In the genomic region with DNA sequence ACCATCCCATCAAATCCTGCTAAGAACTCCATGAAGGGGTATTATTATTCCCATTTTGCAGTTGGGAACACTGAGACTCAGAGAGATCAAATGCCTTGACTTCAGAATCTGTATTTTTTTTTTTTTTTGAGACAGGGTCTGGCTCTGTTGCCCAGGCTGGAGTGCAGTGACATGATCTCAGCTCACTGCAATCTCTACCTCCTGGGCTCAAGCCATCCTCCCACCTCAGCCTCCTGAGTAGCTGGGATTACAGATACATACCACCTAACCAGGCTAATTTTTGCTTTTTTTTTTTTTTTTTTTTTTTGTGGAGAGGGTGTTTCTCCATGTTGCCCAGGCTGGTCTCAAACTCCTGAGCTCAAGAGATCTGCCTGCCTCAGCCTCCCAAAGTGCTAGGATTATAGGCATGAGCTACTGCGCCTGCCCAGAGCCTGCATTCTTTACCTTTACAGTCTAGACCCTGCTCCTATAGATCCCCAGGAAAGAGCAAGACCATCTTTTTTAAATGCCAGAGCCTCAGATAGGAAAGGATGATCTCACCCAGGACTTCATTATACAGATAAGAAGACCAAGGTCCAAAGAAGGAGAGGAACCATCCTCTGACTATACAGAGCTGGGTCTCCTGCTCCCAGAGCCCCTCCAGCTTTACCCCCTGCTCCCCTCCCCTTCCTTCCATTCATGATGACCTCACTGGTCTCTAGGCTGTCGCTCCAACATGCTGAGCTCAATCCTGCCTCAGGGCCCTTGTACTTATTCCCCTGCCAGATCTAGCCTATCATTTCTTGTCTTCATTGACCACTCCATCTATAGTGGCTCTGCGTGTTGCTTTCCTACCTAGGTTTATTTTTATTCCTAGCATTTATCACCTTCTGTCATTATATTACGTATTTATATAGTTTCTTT, we compare ENCODE assay signal across 24 cellular contexts.
"Had no signal": no experiment of that assay in that cellular context is flagged by ENCODE, and none has a peak within 500 bp of the region (broad histone marks: within the 10 kb centered on the region; RNA-seq: fewer than 3 reads in every experiment).

No MANE protein-coding gene starts in this region.

- H3K27ac ChIP-seq: Peyer's patch, RWPE1, SJSA1 had no signal

- ATAC-seq: activated T-cell treated with anti-CD3 and anti-CD28 coated beads, Interleukin-2, amount 50 U/mL, for 4 hours; SK-N-SH treated with all-trans-retinoic acid at 6 μM for 48 hours had no signal

- H3K27me3 ChIP-seq: Peyer's patch, SJSA1 had no signal

- H3K4me3 Mint-ChIP-seq: activated B cell treated with CpG ODN at 0.5 μM for 24 hours; activated CD4-positive, alpha-beta T cell treated with anti-CD3 and anti-CD28 coated beads, Interleukin-2, amount 10 ng/mL, durations not matched to agents 24 days and 14 days; activated naive CD8-positive, alpha-beta T cell treated with anti-CD3 and anti-CD28 coated beads, Interleukin-2, amount 10 ng/mL, durations not matched to agents 7 days and 5 days; activated T-cell treated with anti-CD3 and anti-CD28 coated beads, Interleukin-2, amount 50 U/mL, for 4 hours; T-helper 1 cell treated with Interleukin-12 subunit alpha and Interleukin-12 subunit beta and Interleukin-4 antibody, amounts not matched to agents 30 μg/mL and 1 μg/mL, for 36 hours had no signal

- H3K9me3 ChIP-seq: Peyer's patch, SJSA1 had no signal

- DNase-seq: activated B cell treated with CpG ODN at 0.5 μM for 24 hours; activated CD4-positive, alpha-beta T cell treated with anti-CD3 and anti-CD28 coated beads for 1 hour; activated CD4-positive, alpha-beta T cell treated with anti-CD3 and anti-CD28 coated beads, Interleukin-2, amount 10 ng/mL, durations not matched to agents 24 days and 14 days; activated CD4-positive, alpha-beta T cell treated with anti-CD3 and anti-CD28 coated beads, Interleukin-2, amount 50 U/mL, for 48 hours; activated CD8-positive, alpha-beta memory T cell treated with anti-CD3 and anti-CD28 coated beads for 24 hours; activated effector memory CD4-positive, alpha-beta T cell treated with anti-CD3 and anti-CD28 coated beads, Interleukin-2, amount 50 U/mL, for 16 hours; activated naive CD4-positive, alpha-beta T cell treated with Interleukin-2 at 50 U/mL for 16 hours; activated naive CD8-positive, alpha-beta T cell treated with anti-CD3 and anti-CD28 coated beads, Interleukin-2, amount 10 ng/mL, durations not matched to agents 7 days and 5 days; activated T-cell treated with anti-CD3 and anti-CD28 coated beads, Interleukin-2, amount 50 U/mL, for 4 hours; amniotic stem cell; Karpas-422; NCI-H1105 treated with DMSO at 0.1 percent for 48 hours; NCI-H1436 treated with DMSO at 0.1 percent for 48 hours; NCI-H187; NCI-H2081; NCI-H446; NCI-H524; Peyer's patch; SHP77 had no signal

- H3K4me3 ChIP-seq: Peyer's patch, SJSA1 had no signal

- H3K36me3 ChIP-seq: Peyer's patch, SJSA1 had no signal

- H3K4me1 Mint-ChIP-seq: activated B cell treated with CpG ODN at 0.5 μM for 24 hours; activated CD4-positive, alpha-beta T cell treated with anti-CD3 and anti-CD28 coated beads, Interleukin-2, amount 10 ng/mL, durations not matched to agents 24 days and 14 days had no signal

- H3K4me1 ChIP-seq: Peyer's patch had no signal

- H3K36me3 Mint-ChIP-seq: brain had no signal

- H3K27ac Mint-ChIP-seq: activated B cell treated with CpG ODN at 0.5 μM for 24 hours; T-helper 1 cell treated with Interleukin-12 subunit alpha and Interleukin-12 subunit beta and Interleukin-4 antibody, amounts not matched to agents 30 μg/mL and 1 μg/mL, for 36 hours had no signal

- H3K9me3 Mint-ChIP-seq: activated B cell treated with CpG ODN at 0.5 μM for 24 hours had no signal
